Comparison of ENCODE assay signal across 7 cellular contexts in genomic region chr4:39365931-39366771, GRCh38.
A peak's percentile ranks its signal among the peaks of the same experiment; 100 is the strongest.
DNase-seq lines count a peak whose midpoint lies in the region; ATAC-seq and TF ChIP-seq lines count a peak whose summit lies in the region.

A gene with protein sequence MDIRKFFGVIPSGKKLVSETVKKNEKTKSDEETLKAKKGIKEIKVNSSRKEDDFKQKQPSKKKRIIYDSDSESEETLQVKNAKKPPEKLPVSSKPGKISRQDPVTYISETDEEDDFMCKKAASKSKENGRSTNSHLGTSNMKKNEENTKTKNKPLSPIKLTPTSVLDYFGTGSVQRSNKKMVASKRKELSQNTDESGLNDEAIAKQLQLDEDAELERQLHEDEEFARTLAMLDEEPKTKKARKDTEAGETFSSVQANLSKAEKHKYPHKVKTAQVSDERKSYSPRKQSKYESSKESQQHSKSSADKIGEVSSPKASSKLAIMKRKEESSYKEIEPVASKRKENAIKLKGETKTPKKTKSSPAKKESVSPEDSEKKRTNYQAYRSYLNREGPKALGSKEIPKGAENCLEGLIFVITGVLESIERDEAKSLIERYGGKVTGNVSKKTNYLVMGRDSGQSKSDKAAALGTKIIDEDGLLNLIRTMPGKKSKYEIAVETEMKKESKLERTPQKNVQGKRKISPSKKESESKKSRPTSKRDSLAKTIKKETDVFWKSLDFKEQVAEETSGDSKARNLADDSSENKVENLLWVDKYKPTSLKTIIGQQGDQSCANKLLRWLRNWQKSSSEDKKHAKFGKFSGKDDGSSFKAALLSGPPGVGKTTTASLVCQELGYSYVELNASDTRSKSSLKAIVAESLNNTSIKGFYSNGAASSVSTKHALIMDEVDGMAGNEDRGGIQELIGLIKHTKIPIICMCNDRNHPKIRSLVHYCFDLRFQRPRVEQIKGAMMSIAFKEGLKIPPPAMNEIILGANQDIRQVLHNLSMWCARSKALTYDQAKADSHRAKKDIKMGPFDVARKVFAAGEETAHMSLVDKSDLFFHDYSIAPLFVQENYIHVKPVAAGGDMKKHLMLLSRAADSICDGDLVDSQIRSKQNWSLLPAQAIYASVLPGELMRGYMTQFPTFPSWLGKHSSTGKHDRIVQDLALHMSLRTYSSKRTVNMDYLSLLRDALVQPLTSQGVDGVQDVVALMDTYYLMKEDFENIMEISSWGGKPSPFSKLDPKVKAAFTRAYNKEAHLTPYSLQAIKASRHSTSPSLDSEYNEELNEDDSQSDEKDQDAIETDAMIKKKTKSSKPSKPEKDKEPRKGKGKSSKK (minus strand): TSS chr4:39366362. CDS start chr4:39366241, 121 bp downstream.

- in situ Hi-C loops in T47D (cut with HindIII; ENCODE audit: low pct_unique_long_range_greater_than_20kb, low sequenced_read_pairs): no loop called here

- peak within 1 kb of the TSS; percentile 92 for H3K9ac ChIP-seq in iPS-20b (ENCODE audit: low read depth, low read length)

- DNase-seq in NCI-H2196 treated with DMSO at 0.1 percent for 48 hours (lab: John Stamatoyannopoulos, UW; ENCODE audit: unreplicated experiment) (peak; percentile 68), T47D (ENCODE audit: low read depth in 1 of 2, low spot score in 1 of 2) (peak; percentile 35 to 95)

- peak within 1 kb of the TSS; percentile 87 for H3K4me3 ChIP-seq in iPS-20b (ENCODE audit: low read length)
- peak within 1 kb of the TSS; percentile 88 to 99 (median 91) for H3K4me3 ChIP-seq in skin epidermis

- H3K9me3 ChIP-seq in iPS-20b (ENCODE audit: insufficient read depth, low read depth, low read length): peaks cover 5% of the 10 kb centered on the region; the same call in 1 of the 2 replicates

- H3K27ac ChIP-seq in VCaP: peak within 1 kb of the TSS; percentile 75
- peak within 1 kb of the TSS; percentile 89 for H3K27ac ChIP-seq in iPS-20b (ENCODE audit: low read length)
- H3K27ac ChIP-seq in skin epidermis: peak within 1 kb of the TSS; percentile 63 to 96 (median 85)

- ATAC-seq in GM18517 (IDR thresholded peaks at IDR 0.05; ENCODE audit: unreplicated experiment): peak; percentile 63
- peak; percentile 47 for ATAC-seq in HG03064 (IDR thresholded peaks at IDR 0.05; ENCODE audit: low read depth, unreplicated experiment)

- TF ChIP-seq CTCF in VCaP (conservative IDR thresholded peaks at IDR 0.05): no peak

- H3K4me1 ChIP-seq in iPS-20b (ENCODE audit: insufficient read depth, low read length): peaks cover 3% of the 10 kb centered on the region; the same call in 1 of the 2 replicates

- H3K36me3 ChIP-seq in iPS-20b (ENCODE audit: insufficient read depth, low read depth, low read length): no peaks in the 10 kb centered on the region

- H3K27me3 ChIP-seq in iPS-20b (ENCODE audit: insufficient read depth, low read length): peaks cover 17% of the 10 kb centered on the region

Comparison
In these comparisons a context has a peak if more than half of its experiments do, and no peak if none do; other contexts are left out.
1. Peak in every context shown above with its lines: DNase-seq, ATAC-seq, H3K4me3 ChIP-seq and H3K27ac ChIP-seq.